Comparison of ENCODE assay signal across 1 cellular context in the genomic region with DNA sequence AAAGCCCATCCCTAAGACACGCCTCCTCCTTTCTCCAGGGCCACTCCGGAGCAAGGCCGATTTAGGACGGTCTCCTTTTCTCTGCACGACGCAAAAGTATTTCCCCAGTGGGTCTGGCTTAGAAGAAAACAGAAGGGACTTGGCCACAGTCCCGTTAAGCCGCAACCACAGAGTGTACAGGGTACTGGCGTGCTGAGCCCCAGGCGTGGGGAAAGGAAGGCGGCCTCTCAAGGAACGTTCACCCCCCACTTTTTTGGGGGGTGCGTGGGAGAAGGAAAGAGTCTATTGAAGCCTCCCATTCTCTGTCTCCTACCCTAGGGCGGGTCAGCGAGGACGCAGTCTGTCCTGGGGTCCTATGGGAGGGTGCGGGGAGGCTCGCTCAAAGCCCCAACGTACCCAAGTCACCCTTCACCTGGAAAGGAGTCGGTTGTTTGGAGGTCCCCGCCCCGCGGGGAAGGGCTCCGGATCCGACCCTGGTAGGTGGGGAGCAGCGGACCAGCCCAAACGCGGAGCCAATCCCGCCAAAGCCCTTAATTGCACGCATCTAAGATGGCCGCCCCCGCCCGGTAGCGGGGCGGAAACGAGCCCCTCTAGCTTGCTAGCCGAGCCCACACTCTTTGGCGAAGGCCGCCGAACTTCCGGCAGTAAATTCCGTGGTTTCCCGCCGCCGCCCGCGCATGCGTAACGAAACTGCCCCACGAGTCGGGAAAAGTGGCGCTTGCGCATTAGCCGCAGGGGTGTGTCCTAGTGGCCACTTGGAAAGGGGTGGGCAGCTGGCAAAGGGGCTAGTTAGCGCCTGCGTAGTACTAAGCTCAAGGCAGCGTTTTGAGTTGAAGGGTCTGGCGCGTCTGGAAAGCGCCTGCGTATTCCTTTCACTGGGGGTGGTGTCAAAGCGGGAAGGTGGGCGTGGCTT.
TF ChIP-seq lines count a peak whose summit lies in the region.

A gene with protein sequence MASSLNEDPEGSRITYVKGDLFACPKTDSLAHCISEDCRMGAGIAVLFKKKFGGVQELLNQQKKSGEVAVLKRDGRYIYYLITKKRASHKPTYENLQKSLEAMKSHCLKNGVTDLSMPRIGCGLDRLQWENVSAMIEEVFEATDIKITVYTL (minus strand): TSS at position 434 of the 913 bp plus-strand sequence. CDS start 722 bp downstream, outside the sequence.

TF ChIP-seq in GM12878, 131 proteins besides CTCF, POLR2A, EP300 and RAD21 (continued from another document and continues in another):
- TF ChIP-seq NFIC (IDR thresholded peaks at IDR 0.05; ENCODE audit: low read depth, low read length) (no peak), CEBPB (IDR thresholded peaks at IDR 0.05; ENCODE audit: borderline replicate concordance in 1 of 2, low read depth in 2 of 2, low read length in 2 of 2) (no peak), IKZF2 (IDR thresholded peaks at IDR 0.05) (peak; percentile 60 to 64; a peak in 3 of 4 replicates), EED (IDR thresholded peaks at IDR 0.05; ENCODE audit: low read depth) (no peak), MEF2B (IDR thresholded peaks at IDR 0.05; ENCODE audit: partially characterized antibody, poor library complexity, severe bottlenecking) (peak; percentile 17), ZNF24 (IDR thresholded peaks at IDR 0.05) (no peak), BCL3 (IDR thresholded peaks at IDR 0.05; ENCODE audit: borderline replicate concordance, insufficient read depth, low read depth, low read length, poor library complexity, severe bottlenecking) (no peak), SUPT20H (IDR thresholded peaks at IDR 0.05; ENCODE audit: borderline replicate concordance, control insufficient read depth, low read depth, low read length) (no peak), E4F1 (IDR thresholded peaks at IDR 0.05; ENCODE audit: borderline replicate concordance, partially characterized antibody) (peak; percentile 67), SP1 (IDR thresholded peaks at IDR 0.05; ENCODE audit: low read depth, low read length) (peak; percentile 53), IRF3 (IDR thresholded peaks at IDR 0.05) (0 out of 2 replicates have a peak, but pooled peaks have one; percentile 35), ZBTB40 (IDR thresholded peaks at IDR 0.05; ENCODE audit: borderline replicate concordance) (peak; percentile 92), ZBTB4 (CRISPR knock-in tag; IDR thresholded peaks at IDR 0.05) (no peak), IRF5 (IDR thresholded peaks at IDR 0.05; ENCODE audit: borderline replicate concordance) (no peak), ESRRA (IDR thresholded peaks at IDR 0.05; ENCODE audit: low read length) (0 out of 2 replicates have a peak, but pooled peaks have one; percentile 24), PKNOX1 (IDR thresholded peaks at IDR 0.05) (peak; percentile 8; the same call in 1 of the 2 replicates), BMI1 (IDR thresholded peaks at IDR 0.05; ENCODE audit: borderline replicate concordance) (no peak), MEF2A (IDR thresholded peaks at IDR 0.05; ENCODE audit: insufficient read depth, low read depth, low read length) (no peak), BCLAF1 (IDR thresholded peaks at IDR 0.05) (no peak), GATAD2B (conservative IDR thresholded peaks at IDR 0.05; ENCODE audit: low read depth) (no peak; the same call in 1 of the 2 replicates), TBL1XR1 (IDR thresholded peaks at IDR 0.05; ENCODE audit: low read depth, low read length) (no peak)
- TF ChIP-seq, protein P1, sequence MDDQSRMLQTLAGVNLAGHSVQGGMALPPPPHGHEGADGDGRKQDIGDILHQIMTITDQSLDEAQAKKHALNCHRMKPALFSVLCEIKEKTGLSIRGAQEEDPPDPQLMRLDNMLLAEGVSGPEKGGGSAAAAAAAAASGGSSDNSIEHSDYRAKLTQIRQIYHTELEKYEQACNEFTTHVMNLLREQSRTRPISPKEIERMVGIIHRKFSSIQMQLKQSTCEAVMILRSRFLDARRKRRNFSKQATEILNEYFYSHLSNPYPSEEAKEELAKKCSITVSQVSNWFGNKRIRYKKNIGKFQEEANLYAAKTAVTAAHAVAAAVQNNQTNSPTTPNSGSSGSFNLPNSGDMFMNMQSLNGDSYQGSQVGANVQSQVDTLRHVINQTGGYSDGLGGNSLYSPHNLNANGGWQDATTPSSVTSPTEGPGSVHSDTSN (IDR thresholded peaks at IDR 0.05; ENCODE audit: insufficient replicate concordance, low read depth, low read length): no peak
- TF ChIP-seq, protein P2, sequence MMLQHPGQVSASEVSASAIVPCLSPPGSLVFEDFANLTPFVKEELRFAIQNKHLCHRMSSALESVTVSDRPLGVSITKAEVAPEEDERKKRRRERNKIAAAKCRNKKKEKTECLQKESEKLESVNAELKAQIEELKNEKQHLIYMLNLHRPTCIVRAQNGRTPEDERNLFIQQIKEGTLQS (IDR thresholded peaks at IDR 0.05; ENCODE audit: borderline replicate concordance, extremely low read depth, low read depth, low read length): no peak
- TF ChIP-seq, protein P3, sequence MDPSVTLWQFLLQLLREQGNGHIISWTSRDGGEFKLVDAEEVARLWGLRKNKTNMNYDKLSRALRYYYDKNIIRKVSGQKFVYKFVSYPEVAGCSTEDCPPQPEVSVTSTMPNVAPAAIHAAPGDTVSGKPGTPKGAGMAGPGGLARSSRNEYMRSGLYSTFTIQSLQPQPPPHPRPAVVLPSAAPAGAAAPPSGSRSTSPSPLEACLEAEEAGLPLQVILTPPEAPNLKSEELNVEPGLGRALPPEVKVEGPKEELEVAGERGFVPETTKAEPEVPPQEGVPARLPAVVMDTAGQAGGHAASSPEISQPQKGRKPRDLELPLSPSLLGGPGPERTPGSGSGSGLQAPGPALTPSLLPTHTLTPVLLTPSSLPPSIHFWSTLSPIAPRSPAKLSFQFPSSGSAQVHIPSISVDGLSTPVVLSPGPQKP (IDR thresholded peaks at IDR 0.05; ENCODE audit: low read depth, low read length): peak; percentile 72
